ENCODE assay signal across 10 cellular contexts in the genomic region with DNA sequence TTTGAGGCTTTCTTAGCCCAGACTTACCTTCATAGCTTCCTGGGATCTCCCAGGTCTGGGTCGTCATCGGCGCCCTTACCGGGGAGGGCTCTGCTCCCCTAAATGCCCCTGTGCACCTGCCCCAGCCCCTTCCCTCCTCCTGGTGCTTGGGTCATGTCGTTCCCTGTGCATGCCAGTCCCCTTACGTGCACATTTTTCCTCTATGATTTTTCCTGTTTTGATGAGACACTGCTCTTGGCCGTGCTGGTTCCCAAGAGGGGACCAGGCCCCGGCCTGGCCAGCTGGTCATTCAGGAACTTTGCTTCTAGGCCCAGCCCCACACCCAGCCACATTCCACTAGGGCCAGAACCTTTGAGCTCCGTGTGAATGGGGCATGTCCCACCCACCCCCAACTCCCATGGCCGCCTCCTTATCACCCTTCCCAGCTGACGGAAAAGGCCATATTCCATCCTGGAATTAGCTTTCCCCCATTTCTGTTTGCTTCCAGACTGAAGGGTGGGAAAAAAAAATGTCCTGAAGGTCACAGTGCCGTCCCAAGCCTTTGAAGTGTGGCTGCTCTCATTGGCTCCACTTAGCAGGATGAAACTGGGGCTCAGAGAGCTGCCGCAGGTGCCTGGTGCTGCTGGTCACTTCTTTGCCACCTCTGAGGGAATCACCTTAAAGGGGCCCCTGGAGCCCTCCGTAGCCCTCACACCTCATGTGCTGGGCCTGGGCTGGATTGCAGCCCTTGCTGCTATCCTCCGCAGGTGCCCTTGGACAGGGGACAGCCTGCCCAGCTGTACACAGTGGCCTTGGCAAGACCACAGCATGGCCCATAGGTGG. TPM values are rescaled to one million over a fixed set of nuclear protein-coding genes. Genes with fewer than 3 reads are reported as not detected.
DNase-seq lines count a peak whose midpoint lies in the region; TF ChIP-seq lines count a peak whose summit lies in the region.
"Had no signal": no experiment of that assay in that cellular context is flagged by ENCODE, and none has a peak within 500 bp of the region (broad histone marks: within the 10 kb centered on the region; RNA-seq: fewer than 3 reads in every experiment).

No MANE protein-coding gene starts in this region.

- no peaks in the 10 kb centered on the region for H3K36me3 Mint-ChIP-seq in neural progenitor cell

- DNase-seq in A172 (ENCODE audit: low spot score) (peak; percentile 44), RPMI7951 (ENCODE audit: low read depth) (peak; percentile 25), fibroblast of mammary gland (ENCODE audit: low read depth) (peak; percentile 92), neural progenitor cell (ENCODE audit: low spot score) (no peak), HK-2 (ENCODE audit: unreplicated experiment) (no peak), DMS79 (lab: John Stamatoyannopoulos, UW) (no peak)
- DNase-seq in effector memory CD4-positive, alpha-beta T cell, result no peak
- DNase-seq in central memory CD4-positive, alpha-beta T cell, result no peak
- DNase-seq: effector CD4-positive, alpha-beta T cell; Karpas-422 had no signal

- H3K27me3 ChIP-seq in neural progenitor cell, result no peaks in the 10 kb centered on the region
- H3K27me3 ChIP-seq in effector memory CD4-positive, alpha-beta T cell (replicated peaks; ENCODE audit: control insufficient read depth, insufficient read depth, low read length, poor library complexity, severe bottlenecking), result no peaks in the 10 kb centered on the region

- H3K4me3 Mint-ChIP-seq in neural progenitor cell, result no peak overlapping the region

- H3K27ac Mint-ChIP-seq in neural progenitor cell, result peak overlapping the region; percentile 90

- peaks cover 92% of the 10 kb centered on the region for H4K20me1 ChIP-seq in neural progenitor cell (ENCODE audit: low read depth)

- H2AFZ ChIP-seq in neural progenitor cell (replicated peaks), result no peak overlapping the region

- H3K79me2 ChIP-seq in neural progenitor cell (ENCODE audit: low read depth), result peaks cover 22% of the 10 kb centered on the region

- peaks cover 15% of the 10 kb centered on the region for H3K4me1 ChIP-seq in neural progenitor cell
- H3K4me1 ChIP-seq in effector memory CD4-positive, alpha-beta T cell (ENCODE audit: control insufficient read depth, insufficient read depth, low read length, poor library complexity, severe bottlenecking), result peaks cover 9% of the 10 kb centered on the region

- TF ChIP-seq CTCF in fibroblast of mammary gland (conservative IDR thresholded peaks at IDR 0.05; ENCODE audit: control insufficient read depth, insufficient read depth, low read depth, low read length) (no peak), neural progenitor cell (IDR thresholded peaks at IDR 0.05) (no peak)

- H3K4me3 ChIP-seq in fibroblast of mammary gland (ENCODE audit: control insufficient read depth, low read depth, low read length) (no peak overlapping the region), neural progenitor cell (no peak overlapping the region)
- H3K4me3 ChIP-seq in effector memory CD4-positive, alpha-beta T cell (ENCODE audit: insufficient read depth, low read depth, low read length, poor library complexity, severe bottlenecking), result no peak overlapping the region

- no peaks in the 10 kb centered on the region for H3K27me3 Mint-ChIP-seq in neural progenitor cell (ENCODE audit: insufficient read depth, low read depth)

- H3K4me2 ChIP-seq in neural progenitor cell, result no peak overlapping the region

- no peaks in the 10 kb centered on the region for H3K36me3 ChIP-seq in neural progenitor cell
- H3K36me3 ChIP-seq in effector memory CD4-positive, alpha-beta T cell (ENCODE audit: control insufficient read depth, insufficient read depth, low read length), result no peaks in the 10 kb centered on the region

- no peaks in the 10 kb centered on the region for H3K9me3 Mint-ChIP-seq in neural progenitor cell

- H3K27ac ChIP-seq in neural progenitor cell, result no peak overlapping the region
- no peak overlapping the region for H3K27ac ChIP-seq in effector memory CD4-positive, alpha-beta T cell (ENCODE audit: insufficient read depth, low read length, poor library complexity, severe bottlenecking)

- H3K4me1 Mint-ChIP-seq in neural progenitor cell, result peaks cover 44% of the 10 kb centered on the region

- H3K9ac ChIP-seq in neural progenitor cell, result no peak overlapping the region

- no peaks in the 10 kb centered on the region for H3F3A ChIP-seq in neural progenitor cell (ENCODE audit: low read depth)

- no peaks in the 10 kb centered on the region for H3K9me3 ChIP-seq in neural progenitor cell (ENCODE audit: low read depth)
- H3K9me3 ChIP-seq in effector memory CD4-positive, alpha-beta T cell (ENCODE audit: control insufficient read depth, low read length), result no peaks in the 10 kb centered on the region

RNA-seq across cellular contexts. Expression of a gene that starts 25.1 kb away (rescaled TPM):
- total RNA-seq in A172 (2014; rRNA removed; shearing (Covaris generic)), result 87.2 and 91.6 TPM in 2 replicates
- total RNA-seq in RPMI7951 (2014; rRNA removed; shearing (Covaris generic)), result 71.8 and 91.3 TPM in 2 replicates
- 28.7 and 50.8 TPM in 2 replicates for total RNA-seq in neural progenitor cell (ENCODE audit: low replicate concordance)

Comparison
In these comparisons a context has a peak if more than half of its experiments do, and no peak if none do; other contexts are left out.
1. DNase-seq: peak in A172 (single experiment), RPMI7951 (single experiment) and fibroblast of mammary gland (single experiment); none in neural progenitor cell (single experiment), HK-2 (single experiment), DMS79 (single experiment), effector memory CD4-positive, alpha-beta T cell (0 of 3) and central memory CD4-positive, alpha-beta T cell (single experiment).